ENCODE assay signal across 26 cellular contexts in genomic region chr22:27329471-27329870, GRCh38.
DNase-seq lines count a peak whose midpoint lies in the region; ATAC-seq lines count a peak whose summit lies in the region.
"Had no signal": no experiment of that assay in that cellular context is flagged by ENCODE, and none has a peak within 500 bp of the region (broad histone marks: within the 10 kb centered on the region; RNA-seq: fewer than 3 reads in every experiment).

No MANE protein-coding gene starts in this region.

- no peak overlapping the region for H2BK120ac ChIP-seq in neuronal stem cell (ENCODE audit: low read depth, low read length)

- peaks cover 19% of the 10 kb centered on the region for H3K4me1 ChIP-seq in iPS-18a (ENCODE audit: control insufficient read depth, low read depth, low read length)
- H3K4me1 ChIP-seq in neuronal stem cell (ENCODE audit: control insufficient read depth in 2 of 2, insufficient read depth in 1 of 2, low read depth in 1 of 2, low read length in 2 of 2): peaks cover 3 to 16% of the 10 kb centered on the region in 2 donors
- H3K4me1 ChIP-seq: psoas muscle had no signal

- H3K4me3 ChIP-seq in iPS-18a (ENCODE audit: low read length) (peak overlapping the region; percentile 2), neuronal stem cell (ENCODE audit: low read length in 2 of 2) (no peak overlapping the region), MG63 (no peak overlapping the region)
- H3K4me3 ChIP-seq: PC-9, psoas muscle, skin epidermis had no signal

- H3K27me3 ChIP-seq in iPS-18a (ENCODE audit: control insufficient read depth, insufficient read depth, low read length) (peaks cover 4% of the 10 kb centered on the region), neuronal stem cell (ENCODE audit: control insufficient read depth in 3 of 3, insufficient read depth in 3 of 3, low read depth in 1 of 3, low read length in 3 of 3) (no peaks in the 10 kb centered on the region), MG63 (no peaks in the 10 kb centered on the region)

- H3K9me3 Mint-ChIP-seq in activated T-helper 2 cell treated with anti-CD3 and anti-CD28 coated beads, Interferon-gamma antibody, Interleukin-2, Interleukin-4, amounts not matched to agents 10 μg/mL and 5 μg/mL and 100 μg/mL, durations not matched to agents 14 hours and 24 hours and 36 hours: no peaks in the 10 kb centered on the region
- H3K9me3 Mint-ChIP-seq: activated T-cell treated with anti-CD3 and anti-CD28 coated beads, Interleukin-2, amount 50 U/mL, for 24 hours; central memory CD8-positive, alpha-beta T cell; type B pancreatic cell had no signal

- H3K4me3 Mint-ChIP-seq in activated T-helper 2 cell treated with anti-CD3 and anti-CD28 coated beads, Interferon-gamma antibody, Interleukin-2, Interleukin-4, amounts not matched to agents 10 μg/mL and 5 μg/mL and 100 μg/mL, durations not matched to agents 14 hours and 24 hours and 36 hours (ENCODE audit: low read depth): no peak overlapping the region
- H3K4me3 Mint-ChIP-seq: activated T-cell treated with anti-CD3 and anti-CD28 coated beads, Interleukin-2, amount 50 U/mL, for 24 hours; central memory CD8-positive, alpha-beta T cell; mesothelial cell of epicardium; stimulated activated naive CD8-positive, alpha-beta T cell treated with anti-CD3 and anti-CD28 coated beads, Interleukin-15, Interleukin-2, amounts not matched to agents 100 ng/mL and 50 ng/mL, for 24 hours; type B pancreatic cell had no signal

- no peak overlapping the region for H3K18ac ChIP-seq in neuronal stem cell (ENCODE audit: low read length)

- H2BK5ac ChIP-seq in neuronal stem cell (ENCODE audit: low read length): no peak overlapping the region

- no peak overlapping the region for H2BK15ac ChIP-seq in neuronal stem cell (ENCODE audit: low read length)

- H3K4me2 ChIP-seq in neuronal stem cell (ENCODE audit: insufficient read depth, low read length, poor library complexity, severe bottlenecking): no peak overlapping the region
- H3K4me2 ChIP-seq: PC-9 had no signal

- no peaks in the 10 kb centered on the region for H3K4me1 Mint-ChIP-seq in activated T-helper 2 cell treated with anti-CD3 and anti-CD28 coated beads, Interferon-gamma antibody, Interleukin-2, Interleukin-4, amounts not matched to agents 10 μg/mL and 5 μg/mL and 100 μg/mL, durations not matched to agents 14 hours and 24 hours and 36 hours (ENCODE audit: low read depth)
- H3K4me1 Mint-ChIP-seq: central memory CD8-positive, alpha-beta T cell had no signal

- no peak overlapping the region for H3K23ac ChIP-seq in neuronal stem cell (ENCODE audit: low read depth, low read length, poor library complexity)

- no peak overlapping the region for H2AK5ac ChIP-seq in neuronal stem cell (ENCODE audit: low read depth, low read length)

- no CpG with 5 or more reads among the region's 6 CpGs for WGBS in neuronal stem cell (ENCODE audit: extremely low coverage in 2 of 2, insufficient read length in 2 of 2, insufficient replicate concordance in 1 of 2), 2 donors

- no peaks in the 10 kb centered on the region for H3K79me1 ChIP-seq in neuronal stem cell (ENCODE audit: low read depth, low read length)

- H3K27ac ChIP-seq in iPS-18a (ENCODE audit: low read length): no peak overlapping the region
- no peak overlapping the region for H3K27ac ChIP-seq in neuronal stem cell (replicated peaks; ENCODE audit: low read length)
- H3K27ac ChIP-seq: 22Rv1, PC-9, psoas muscle, skin epidermis, VCaP had no signal

- no peaks in the 10 kb centered on the region for H3K36me3 Mint-ChIP-seq in activated T-helper 2 cell treated with anti-CD3 and anti-CD28 coated beads, Interferon-gamma antibody, Interleukin-2, Interleukin-4, amounts not matched to agents 10 μg/mL and 5 μg/mL and 100 μg/mL, durations not matched to agents 14 hours and 24 hours and 36 hours (ENCODE audit: low read depth)
- H3K36me3 Mint-ChIP-seq: mesothelial cell of epicardium, type B pancreatic cell had no signal

- no peak overlapping the region for H2BK12ac ChIP-seq in neuronal stem cell (ENCODE audit: low read length)

- H3K27me3 Mint-ChIP-seq in activated T-helper 2 cell treated with anti-CD3 and anti-CD28 coated beads, Interferon-gamma antibody, Interleukin-2, Interleukin-4, amounts not matched to agents 10 μg/mL and 5 μg/mL and 100 μg/mL, durations not matched to agents 14 hours and 24 hours and 36 hours (ENCODE audit: low read depth): peaks cover 3% of the 10 kb centered on the region

- peak overlapping the region; percentile 67 for H2AFZ ChIP-seq in neuronal stem cell (ENCODE audit: low read length)
- H2AFZ ChIP-seq: PC-9 had no signal

- H4K91ac ChIP-seq in neuronal stem cell (ENCODE audit: low read depth, low read length, poor library complexity): no peak overlapping the region

- no peak overlapping the region for H3K27ac Mint-ChIP-seq in activated T-helper 2 cell treated with anti-CD3 and anti-CD28 coated beads, Interferon-gamma antibody, Interleukin-2, Interleukin-4, amounts not matched to agents 10 μg/mL and 5 μg/mL and 100 μg/mL, durations not matched to agents 14 hours and 24 hours and 36 hours
- H3K27ac Mint-ChIP-seq: activated T-cell treated with anti-CD3 and anti-CD28 coated beads, Interleukin-2, amount 50 U/mL, for 24 hours; mesothelial cell of epicardium; stimulated activated naive CD8-positive, alpha-beta T cell treated with anti-CD3 and anti-CD28 coated beads, Interleukin-15, Interleukin-2, amounts not matched to agents 100 ng/mL and 50 ng/mL, for 24 hours; type B pancreatic cell had no signal

- H3K14ac ChIP-seq in neuronal stem cell (ENCODE audit: low read length): no peak overlapping the region

- H3K9ac ChIP-seq in iPS-18a (ENCODE audit: low read length) (no peak overlapping the region), neuronal stem cell (ENCODE audit: low read depth, low read length, poor library complexity) (no peak overlapping the region)

- intact Hi-C loops in activated T-helper 2 cell treated with anti-CD3 and anti-CD28 coated beads, Interferon-gamma antibody, Interleukin-2, Interleukin-4, amounts not matched to agents 10 μg/mL and 5 μg/mL and 100 μg/mL, durations not matched to agents 14 hours and 24 hours and 36 hours (cut with micrococcal nuclease): no loop called here

- H3K9me3 ChIP-seq in iPS-18a (ENCODE audit: control insufficient read depth, low read depth, low read length): no peaks in the 10 kb centered on the region
- H3K9me3 ChIP-seq in neuronal stem cell (replicated peaks in 1 of 2; ENCODE audit: control insufficient read depth in 2 of 2, insufficient read depth in 1 of 2, low read depth in 1 of 2, low read length in 2 of 2): peaks cover 0 to 7% of the 10 kb centered on the region in 2 donors
- no peaks in the 10 kb centered on the region for H3K9me3 ChIP-seq in MG63
- H3K9me3 ChIP-seq: psoas muscle had no signal

- DNase-seq in DMS 273 (lab: John Stamatoyannopoulos, UW; ENCODE audit: unreplicated experiment): peak; percentile 1
- no peak for DNase-seq in DMS 273 treated with DMSO at 0.1 percent for 48 hours (lab: John Stamatoyannopoulos, UW)
- DNase-seq in RPMI8226: peak; percentile 27
- DNase-seq in neuronal stem cell (ENCODE audit: low spot score): no peak
- DNase-seq in MG63: no peak
- no peak for DNase-seq in activated T-helper 2 cell treated with anti-CD3 and anti-CD28 coated beads, Interferon-gamma antibody, Interleukin-2, Interleukin-4, amounts not matched to agents 10 μg/mL and 5 μg/mL and 100 μg/mL, durations not matched to agents 14 hours and 24 hours and 36 hours (ENCODE audit: low spot score)
- DNase-seq: activated CD4-positive, alpha-beta T cell treated with anti-CD3 and anti-CD28 coated beads, Interleukin-2, amount 50 U/mL, for 48 hours; activated naive CD4-positive, alpha-beta T cell treated with anti-CD3 and anti-CD28 coated beads, Interleukin-2, amount 50 U/mL, for 16 hours; activated T-cell treated with anti-CD3 and anti-CD28 coated beads, Interleukin-2, amount 50 U/mL, for 24 hours; aorta; effector CD4-positive, alpha-beta T cell; left cardiac atrium; PC-9; psoas muscle; SIG-M5; stimulated activated CD4-positive, alpha-beta T cell treated with anti-CD3 and anti-CD28 coated beads, Interleukin-2, amount 100 ng/mL, for 24 hours had no signal

- H4K8ac ChIP-seq in neuronal stem cell (ENCODE audit: low read depth, low read length): no peak overlapping the region

- no peak for ATAC-seq in HG03025 (IDR thresholded peaks at IDR 0.05; ENCODE audit: low FRiP score, unreplicated experiment)
- ATAC-seq: esophagus mucosa, psoas muscle had no signal

- no peak overlapping the region for H3K4ac ChIP-seq in neuronal stem cell (ENCODE audit: low read length)

- H3K36me3 ChIP-seq in iPS-18a (ENCODE audit: control insufficient read depth, low read depth, low read length): no peaks in the 10 kb centered on the region
- no peaks in the 10 kb centered on the region for H3K36me3 ChIP-seq in neuronal stem cell (replicated peaks in 1 of 2; ENCODE audit: control insufficient read depth in 2 of 2, insufficient read depth in 2 of 2, low read length in 2 of 2)
- H3K36me3 ChIP-seq in MG63: no peaks in the 10 kb centered on the region

Comparison
In these comparisons a context has a peak if more than half of its experiments do, and no peak if none do; other contexts are left out.
1. DNase-seq: peak in DMS 273 (single experiment) and RPMI8226 (single experiment); none in DMS 273 treated with DMSO at 0.1 percent for 48 hours (single experiment), neuronal stem cell (single experiment), MG63 (single experiment) and activated T-helper 2 cell treated with anti-CD3 and anti-CD28 coated beads, Interferon-gamma antibody, Interleukin-2, Interleukin-4, amounts not matched to agents 10 μg/mL and 5 μg/mL and 100 μg/mL, durations not matched to agents 14 hours and 24 hours and 36 hours (single experiment).